Comparison of ENCODE assay signal across 9 cellular contexts in genomic region chr13:28268800-28269223, GRCh38.
DNase-seq lines count a peak whose midpoint lies in the region; ATAC-seq and TF ChIP-seq lines count a peak whose summit lies in the region.
"Had no signal": no experiment of that assay in that cellular context is flagged by ENCODE, and none has a peak within 500 bp of the region (broad histone marks: within the 10 kb centered on the region; RNA-seq: fewer than 3 reads in every experiment).

No MANE protein-coding gene starts in this region.

- intact Hi-C loops in CD14-positive monocyte (cut with micrococcal nuclease), result no loop called here
- intact Hi-C loops in uterus (cut with DNase I; ENCODE audit: low total_unique reads), result no loop called here

- H3K27me3 ChIP-seq in OCI-LY3 (ENCODE audit: low read depth, low read length) (no peaks in the 10 kb centered on the region), SK-N-SH (ENCODE audit: insufficient read depth) (no peaks in the 10 kb centered on the region), uterus (no peaks in the 10 kb centered on the region)

- H3K27ac ChIP-seq in OCI-LY3 (ENCODE audit: low read length), result 0 out of 2 replicates have a peak overlapping the region, but pooled peaks have one; percentile 3
- H3K27ac ChIP-seq in SK-N-SH (ENCODE audit: low read depth in 2 of 2, low read length in 1 of 2), result no peak overlapping the region
- no peak overlapping the region for H3K27ac ChIP-seq in uterus

- H3K36me3 ChIP-seq in OCI-LY3 (replicated peaks; ENCODE audit: low read depth, low read length), result peaks cover 44% of the 10 kb centered on the region
- H3K36me3 ChIP-seq in SK-N-SH (replicated peaks in 1 of 2; ENCODE audit: control insufficient read depth in 1 of 2, insufficient read depth in 2 of 2, low read length in 1 of 2), result peaks cover 40 to 41% of the 10 kb centered on the region in 2 experiments
- no peaks in the 10 kb centered on the region for H3K36me3 ChIP-seq in uterus

- CTCF ChIA-PET in SK-N-SH (lab: Yijun Ruan, JAX), result no interaction called here

- peaks cover 13% of the 10 kb centered on the region for H3K4me1 ChIP-seq in OCI-LY3 (ENCODE audit: low read length)
- H3K4me1 ChIP-seq in SK-N-SH (ENCODE audit: control insufficient read depth in 1 of 2, insufficient read depth in 2 of 2, low read depth in 1 of 2, low read length in 1 of 2), result no peaks in the 10 kb centered on the region
- no peaks in the 10 kb centered on the region for H3K4me1 ChIP-seq in uterus

- peak overlapping the region; percentile 4 to 81 (median 64) for H3K27ac Mint-ChIP-seq in CD14-positive monocyte

- H3K27me3 Mint-ChIP-seq in CD14-positive monocyte (ENCODE audit: low read depth in 3 of 3), result no peaks in the 10 kb centered on the region

- no peak for TF ChIP-seq EP300 in SK-N-SH (IDR thresholded peaks at IDR 0.05; ENCODE audit: borderline replicate concordance in 1 of 2, low read depth in 1 of 2, low read length in 1 of 2)

- no peaks in the 10 kb centered on the region for H4K20me1 ChIP-seq in OCI-LY3 (ENCODE audit: insufficient read depth, low read length)
- H4K20me1 ChIP-seq in SK-N-SH (ENCODE audit: insufficient read depth), result no peaks in the 10 kb centered on the region

- DNase-seq in CD14-positive monocyte (ENCODE audit: low spot score) (no peak), GM19238 (ENCODE audit: insufficient read length, low spot score) (peak; percentile 30), SK-N-SH (no peak), cerebellum (ENCODE audit: low spot score) (no peak), nucleus accumbens (lab: John Stamatoyannopoulos, UW) (no peak), uterus (no peak)
- DNase-seq: NCI-H1105 treated with DMSO at 0.1 percent for 48 hours had no signal

- H3K9me3 Mint-ChIP-seq in CD14-positive monocyte, result peaks cover 0 to 3% (median 0%) of the 10 kb centered on the region in 7 donors

- no peaks in the 10 kb centered on the region for H3K79me2 ChIP-seq in OCI-LY3 (ENCODE audit: low read length)
- no peaks in the 10 kb centered on the region for H3K79me2 ChIP-seq in SK-N-SH (ENCODE audit: insufficient read depth)

- H3K4me3 ChIP-seq in OCI-LY3 (ENCODE audit: low read length) (no peak overlapping the region), SK-N-SH (ENCODE audit: low read depth in 2 of 2, low read length in 1 of 2) (no peak overlapping the region), uterus (no peak overlapping the region)

- no peak overlapping the region for H3K4me3 Mint-ChIP-seq in CD14-positive monocyte

- H3K9me3 ChIP-seq in OCI-LY3 (ENCODE audit: insufficient read depth, low read length), result peaks cover 11% of the 10 kb centered on the region
- no peaks in the 10 kb centered on the region for H3K9me3 ChIP-seq in SK-N-SH
- no peaks in the 10 kb centered on the region for H3K9me3 ChIP-seq in uterus

- no peak for TF ChIP-seq POLR2A in uterus (IDR thresholded peaks at IDR 0.05)

- no peak for TF ChIP-seq RAD21 in SK-N-SH (IDR thresholded peaks at IDR 0.05; ENCODE audit: low read length)

- no peaks in the 10 kb centered on the region for H3K9me2 ChIP-seq in SK-N-SH

- no peak for TF ChIP-seq CTCF in CD14-positive monocyte (IDR thresholded peaks at IDR 0.05)
- no peak for TF ChIP-seq CTCF in OCI-LY3 (IDR thresholded peaks at IDR 0.05; ENCODE audit: low read depth, low read length)
- TF ChIP-seq CTCF in SK-N-SH (IDR thresholded peaks at IDR 0.05), result no peak
- no peak for TF ChIP-seq CTCF in uterus (IDR thresholded peaks at IDR 0.05)

- no peak overlapping the region for H2AFZ ChIP-seq in OCI-LY3 (ENCODE audit: low read depth, low read length)
- no peak overlapping the region for H2AFZ ChIP-seq in SK-N-SH (ENCODE audit: low read depth)

- POLR2A ChIA-PET in SK-N-SH (lab: Yijun Ruan, JAX), result no interaction called here

- no peak overlapping the region for H3K9ac ChIP-seq in OCI-LY3 (ENCODE audit: low read length)
- no peak overlapping the region for H3K9ac ChIP-seq in SK-N-SH

- H3F3A ChIP-seq in SK-N-SH (replicated peaks; ENCODE audit: insufficient read depth), result peaks cover 4% of the 10 kb centered on the region

- H3K4me1 Mint-ChIP-seq in CD14-positive monocyte, result peaks cover 16% of the 10 kb centered on the region

- ATAC-seq in HG03045 (IDR thresholded peaks at IDR 0.05; ENCODE audit: unreplicated experiment), result peak; percentile 99

- peak overlapping the region; percentile 15 for H3K4me2 ChIP-seq in OCI-LY3 (ENCODE audit: low read length)
- no peak overlapping the region for H3K4me2 ChIP-seq in SK-N-SH

- H3K36me3 Mint-ChIP-seq in CD14-positive monocyte, result peaks cover 58 to 71% of the 10 kb centered on the region in 2 donors

TF ChIP-seq in SK-N-SH, 30 proteins besides CTCF, POLR2A, EP300 and RAD21:
- no peak for TF ChIP-seq TAF1 (IDR thresholded peaks at IDR 0.05; ENCODE audit: borderline replicate concordance, low read depth, low read length)
- TF ChIP-seq YY1 (IDR thresholded peaks at IDR 0.05; ENCODE audit: low read depth), result no peak
- TF ChIP-seq POLR2AphosphoS5 (IDR thresholded peaks at IDR 0.05; ENCODE audit: low read depth, low read length), result no peak
- no peak for TF ChIP-seq MEF2A (IDR thresholded peaks at IDR 0.05; ENCODE audit: borderline replicate concordance, low read depth)
- TF ChIP-seq, protein P1, sequence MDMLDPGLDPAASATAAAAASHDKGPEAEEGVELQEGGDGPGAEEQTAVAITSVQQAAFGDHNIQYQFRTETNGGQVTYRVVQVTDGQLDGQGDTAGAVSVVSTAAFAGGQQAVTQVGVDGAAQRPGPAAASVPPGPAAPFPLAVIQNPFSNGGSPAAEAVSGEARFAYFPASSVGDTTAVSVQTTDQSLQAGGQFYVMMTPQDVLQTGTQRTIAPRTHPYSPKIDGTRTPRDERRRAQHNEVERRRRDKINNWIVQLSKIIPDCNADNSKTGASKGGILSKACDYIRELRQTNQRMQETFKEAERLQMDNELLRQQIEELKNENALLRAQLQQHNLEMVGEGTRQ (IDR thresholded peaks at IDR 0.05; ENCODE audit: borderline replicate concordance, low read depth, low read length), result no peak
- TF ChIP-seq RCOR1 (IDR thresholded peaks at IDR 0.05; ENCODE audit: low read length), result no peak
- TF ChIP-seq MAX (IDR thresholded peaks at IDR 0.05; ENCODE audit: low read depth), result no peak
- TF ChIP-seq MXI1 (IDR thresholded peaks at IDR 0.05; ENCODE audit: low read depth, low read length), result no peak
- no peak for TF ChIP-seq TCF12 (IDR thresholded peaks at IDR 0.05)
- TF ChIP-seq CHD2 (IDR thresholded peaks at IDR 0.05; ENCODE audit: low read length, partially characterized antibody), result no peak
- TF ChIP-seq FOSL2 (IDR thresholded peaks at IDR 0.05; ENCODE audit: borderline replicate concordance, low read depth), result no peak
- TF ChIP-seq SMC3 (IDR thresholded peaks at IDR 0.05; ENCODE audit: low read depth, low read length), result no peak
- no peak for TF ChIP-seq PBX3 (IDR thresholded peaks at IDR 0.05)
- TF ChIP-seq FOXM1 (IDR thresholded peaks at IDR 0.05; ENCODE audit: low read depth), result no peak
- TF ChIP-seq IRF3 (IDR thresholded peaks at IDR 0.05; ENCODE audit: low read depth, low read length), result no peak
- no peak for TF ChIP-seq SIN3A (IDR thresholded peaks at IDR 0.05; ENCODE audit: borderline replicate concordance, low read depth, low read length)
- TF ChIP-seq ELF1 (IDR thresholded peaks at IDR 0.05), result no peak
- no peak for TF ChIP-seq NRF1 (IDR thresholded peaks at IDR 0.05; ENCODE audit: low read depth, low read length)
TF ChIP-seq in SK-N-SH: peak in this region for 0.
